In the genomic region with DNA sequence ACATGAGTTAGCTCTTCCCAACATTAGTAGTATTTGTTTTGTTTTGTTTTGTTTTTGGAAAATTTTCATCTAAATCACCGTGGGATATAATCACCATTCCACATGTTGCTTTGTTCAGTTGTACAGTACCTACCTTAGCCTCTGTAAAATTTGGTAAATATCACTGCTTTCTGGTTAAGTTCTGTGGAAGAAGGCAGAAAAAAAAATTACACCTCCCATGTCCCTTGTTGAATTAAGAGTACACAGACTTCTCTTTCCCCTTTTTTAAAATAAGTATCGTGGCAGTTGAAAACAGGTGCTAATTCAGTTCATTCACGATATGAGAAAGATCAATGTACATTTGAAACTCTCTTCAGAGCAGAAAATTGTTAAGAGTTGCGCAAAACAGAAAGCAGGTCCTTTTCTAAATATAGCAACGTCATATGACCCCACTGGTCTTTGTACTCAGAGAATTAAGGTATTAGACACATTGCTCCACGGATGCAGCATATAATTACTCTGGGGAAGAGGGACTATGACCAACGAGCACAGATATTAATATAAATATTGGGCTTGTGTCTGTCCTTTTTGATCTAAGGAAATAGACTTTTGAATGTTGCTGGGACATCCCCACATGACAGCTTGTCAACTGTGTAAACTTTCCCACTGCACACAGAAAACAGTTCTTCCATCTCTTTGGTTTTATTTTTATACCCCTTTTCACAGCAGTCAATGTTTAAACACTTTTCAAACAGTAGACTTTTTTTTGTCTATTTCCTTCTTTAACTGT, we compare ENCODE assay signal across 8 cellular contexts. TPM values are rescaled to one million over a fixed set of nuclear protein-coding genes. Genes with fewer than 3 reads are reported as not detected.
DNase-seq lines count a peak whose midpoint lies in the region; ATAC-seq, FAIRE-seq and TF ChIP-seq lines count a peak whose summit lies in the region.

No MANE protein-coding gene starts in this region.

- H3K27me3 Mint-ChIP-seq in T-helper 1 cell treated with Interleukin-12 subunit alpha and Interleukin-12 subunit beta and Interleukin-4 antibody, amounts not matched to agents 30 μg/mL and 1 μg/mL, for 36 hours (ENCODE audit: low read depth) = no peaks in the 10 kb centered on the region

- no peak for TF ChIP-seq CTCF in liver (IDR thresholded peaks at IDR 0.05; ENCODE audit: low read depth, low read length, missing input control)

- WGBS in liver = 5% methylated on average over 7 of the region's 7 CpGs

- FAIRE-seq in G401.6 (lab: Jason Lieb, UNC) = peak; percentile 87

- no peaks in the 10 kb centered on the region for H3K9me3 Mint-ChIP-seq in T-helper 1 cell treated with Interleukin-12 subunit alpha and Interleukin-12 subunit beta and Interleukin-4 antibody, amounts not matched to agents 30 μg/mL and 1 μg/mL, for 36 hours

- H3K36me3 Mint-ChIP-seq in T-helper 1 cell treated with Interleukin-12 subunit alpha and Interleukin-12 subunit beta and Interleukin-4 antibody, amounts not matched to agents 30 μg/mL and 1 μg/mL, for 36 hours (ENCODE audit: low read depth) = peaks cover 3% of the 10 kb centered on the region

- no peaks in the 10 kb centered on the region for H3K9me3 ChIP-seq in liver (ENCODE audit: control insufficient read depth in 4 of 4, low read length in 3 of 4)

- ATAC-seq in GM19438 (IDR thresholded peaks at IDR 0.05; ENCODE audit: low read depth, unreplicated experiment) (peak; percentile 60), HG03354 (IDR thresholded peaks at IDR 0.05; ENCODE audit: poor library complexity, severe bottlenecking, unreplicated experiment) (peak; percentile 79), esophagus mucosa (no peak)

- H3K4me1 Mint-ChIP-seq in T-helper 1 cell treated with Interleukin-12 subunit alpha and Interleukin-12 subunit beta and Interleukin-4 antibody, amounts not matched to agents 30 μg/mL and 1 μg/mL, for 36 hours (ENCODE audit: low read depth) = peaks cover 37% of the 10 kb centered on the region

- DNase-seq in AG08395 (ENCODE audit: low spot score) = no peak
- no peak for DNase-seq in germinal center (ENCODE audit: low spot score)

- peak overlapping the region; percentile 80 for H3K4me3 Mint-ChIP-seq in T-helper 1 cell treated with Interleukin-12 subunit alpha and Interleukin-12 subunit beta and Interleukin-4 antibody, amounts not matched to agents 30 μg/mL and 1 μg/mL, for 36 hours

- peak overlapping the region; percentile 98 for H3K27ac Mint-ChIP-seq in T-helper 1 cell treated with Interleukin-12 subunit alpha and Interleukin-12 subunit beta and Interleukin-4 antibody, amounts not matched to agents 30 μg/mL and 1 μg/mL, for 36 hours

- peak; percentile 63 to 64 for TF ChIP-seq RAD21 in liver (IDR thresholded peaks at IDR 0.05)

- peaks cover 6 to 36% (median 26%) of the 10 kb centered on the region in 4 donors for H3K4me1 ChIP-seq in liver (ENCODE audit: control insufficient read depth in 4 of 4, insufficient read depth in 4 of 4, low read length in 3 of 4)

- peak overlapping the region in 2 of 3 donors; percentile 6 to 13 for H3K4me3 ChIP-seq in liver (ENCODE audit: low read depth in 1 of 3, low read length in 3 of 3)

- no peaks in the 10 kb centered on the region for H3K27me3 ChIP-seq in liver (ENCODE audit: control insufficient read depth in 4 of 4, insufficient read depth in 4 of 4, low read length in 3 of 4)

- peak overlapping the region; percentile 86 to 87 for H3K27ac ChIP-seq in liver (ENCODE audit: low read depth in 1 of 2, low read length in 2 of 2)

- H3K9ac ChIP-seq in liver (ENCODE audit: low read depth in 1 of 2, low read length in 2 of 2) = peak overlapping the region; percentile 35 to 93

- H3K36me3 ChIP-seq in liver (ENCODE audit: control insufficient read depth in 4 of 4, insufficient read depth in 3 of 4, low read depth in 1 of 4, low read length in 3 of 4) = no peaks in the 10 kb centered on the region

TF ChIP-seq in liver, 16 proteins besides CTCF, POLR2A, EP300 and RAD21:
- TF ChIP-seq, protein P1, sequence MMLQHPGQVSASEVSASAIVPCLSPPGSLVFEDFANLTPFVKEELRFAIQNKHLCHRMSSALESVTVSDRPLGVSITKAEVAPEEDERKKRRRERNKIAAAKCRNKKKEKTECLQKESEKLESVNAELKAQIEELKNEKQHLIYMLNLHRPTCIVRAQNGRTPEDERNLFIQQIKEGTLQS (IDR thresholded peaks at IDR 0.05) = peak; percentile 61
- peak; percentile 92 for TF ChIP-seq SP1 (IDR thresholded peaks at IDR 0.05)
- TF ChIP-seq FOXA1 (IDR thresholded peaks at IDR 0.05) = no peak
- TF ChIP-seq GABPA (IDR thresholded peaks at IDR 0.05 in 1 of 2, conservative IDR thresholded peaks at IDR 0.05 in 1 of 2) = no peak
- TF ChIP-seq NR2F2 (IDR thresholded peaks at IDR 0.05) = peak; percentile 43
- TF ChIP-seq HNF4A (conservative IDR thresholded peaks at IDR 0.05) = peak; percentile 92 to 94
- peak; percentile 75 for TF ChIP-seq TAF1 (conservative IDR thresholded peaks at IDR 0.05)
- peak; percentile 56 for TF ChIP-seq HNF4G (IDR thresholded peaks at IDR 0.05)
- TF ChIP-seq, protein P2, sequence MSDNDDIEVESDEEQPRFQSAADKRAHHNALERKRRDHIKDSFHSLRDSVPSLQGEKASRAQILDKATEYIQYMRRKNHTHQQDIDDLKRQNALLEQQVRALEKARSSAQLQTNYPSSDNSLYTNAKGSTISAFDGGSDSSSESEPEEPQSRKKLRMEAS (IDR thresholded peaks at IDR 0.05) = peak; percentile 73
- TF ChIP-seq REST (IDR thresholded peaks at IDR 0.05) = peak; percentile 83
- TF ChIP-seq ZBTB33 (IDR thresholded peaks at IDR 0.05) = peak; percentile 48
- TF ChIP-seq JUND (IDR thresholded peaks at IDR 0.05) = peak; percentile 53 to 78
- TF ChIP-seq RXRA (IDR thresholded peaks at IDR 0.05) = peak; percentile 82 to 85
- peak; percentile 43 for TF ChIP-seq FOXA2 (IDR thresholded peaks at IDR 0.05)
- peak; percentile 72 for TF ChIP-seq YY1 (IDR thresholded peaks at IDR 0.05)
- TF ChIP-seq EGR1 (IDR thresholded peaks at IDR 0.05; ENCODE audit: low read depth in 2 of 2) = peak in 1 of 2 donors; percentile 39

RNA-seq across cellular contexts. Expression of gene ZNF217, which starts 58.6 kb away (rescaled TPM):
- total RNA-seq in liver (10 to 100 TPM; 14.9 to 16.3 TPM), esophagus mucosa (30.4 TPM)
- polyA plus RNA-seq in liver = 1 to 10 TPM; 4.2 to 7.6 TPM
